Comparison of ENCODE assay signal across 24 cellular contexts in the genomic region with DNA sequence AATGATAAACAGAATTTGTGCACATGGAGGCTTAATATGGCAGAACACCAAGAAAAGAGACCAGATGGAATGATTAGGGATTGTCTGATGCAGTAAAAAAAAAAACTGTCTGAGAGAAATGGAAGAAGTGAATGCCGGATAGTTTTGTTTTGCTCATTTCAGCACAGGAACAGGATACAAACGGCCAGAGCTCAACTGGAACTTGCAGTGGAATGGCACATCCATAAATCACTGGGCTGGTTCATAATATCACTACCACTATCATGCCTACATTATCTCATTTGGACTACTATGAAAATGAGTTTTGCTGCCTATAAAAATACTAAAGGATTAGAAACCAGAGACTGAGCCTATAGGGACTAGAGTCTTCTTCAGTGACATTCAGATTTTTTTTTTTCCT. TPM values are rescaled to one million over a fixed set of nuclear protein-coding genes. Genes with fewer than 3 reads are reported as not detected.
DNase-seq lines count a peak whose midpoint lies in the region; ATAC-seq and TF ChIP-seq lines count a peak whose summit lies in the region.
"Had no signal": no experiment of that assay in that cellular context is flagged by ENCODE, and none has a peak within 500 bp of the region (broad histone marks: within the 10 kb centered on the region; RNA-seq: fewer than 3 reads in every experiment).

No MANE protein-coding gene starts in this region.

- TF ChIP-seq CTCF in Loucy (conservative IDR thresholded peaks at IDR 0.05; ENCODE audit: low read length), result no peak
- no peak for TF ChIP-seq CTCF in nephron (IDR thresholded peaks at IDR 0.05; ENCODE audit: unreplicated experiment in 3 of 3)
- TF ChIP-seq CTCF in hepatocyte (IDR thresholded peaks at IDR 0.05; ENCODE audit: poor library complexity), result no peak

- H3K4me3 ChIP-seq in Loucy (ENCODE audit: low read length, poor library complexity, severe bottlenecking) (no peak overlapping the region), hepatocyte (no peak overlapping the region)
- H3K4me3 ChIP-seq: BLaER1, PC-9, SJCRH30 had no signal

- no peak for DNase-seq in activated naive CD8-positive, alpha-beta T cell treated with anti-CD3 and anti-CD28 coated beads, Interleukin-2, amount 10 ng/mL, durations not matched to agents 7 days and 5 days
- DNase-seq in activated naive CD8-positive, alpha-beta T cell treated with anti-CD3 and anti-CD28 coated beads for 36 hours, result no peak
- DNase-seq in dermis microvascular lymphatic vessel endothelial cell (ENCODE audit: low read depth in 2 of 2) (peak; percentile 29 to 55), left lobe of liver (ENCODE audit: low spot score) (no peak), hepatocyte (ENCODE audit: low spot score) (no peak)
- DNase-seq: CD4-positive, CD25-positive, alpha-beta regulatory T cell; GOT3; HCEC 1CT; Karpas-422; NCI-H1092 treated with DMSO at 0.1 percent for 48 hours; NCI-H1436; NCI-H187; NCI-H446 treated with DMSO at 0.1 percent for 48 hours; NCI-H526; NCI-H82; NK-92 treated with Interleukin-12 subunit alpha and Interleukin-12 subunit beta, amount 100 ng/mL, for 24 hours; PC-9; SJCRH30 had no signal

- H3K27ac Mint-ChIP-seq in activated naive CD8-positive, alpha-beta T cell treated with anti-CD3 and anti-CD28 coated beads, Interleukin-2, amount 10 ng/mL, durations not matched to agents 7 days and 5 days, result peak overlapping the region; percentile 1
- H3K27ac Mint-ChIP-seq in activated naive CD8-positive, alpha-beta T cell treated with anti-CD3 and anti-CD28 coated beads for 36 hours, result no peak overlapping the region
- H3K27ac Mint-ChIP-seq in nephron, result peak overlapping the region; percentile 59 to 86 (median 70)

- H3K27me3 ChIP-seq in Loucy (ENCODE audit: insufficient read depth, low read length, poor library complexity, severe bottlenecking), result no peaks in the 10 kb centered on the region
- no peaks in the 10 kb centered on the region for H3K27me3 ChIP-seq in hepatocyte
- H3K27me3 ChIP-seq: BLaER1, SJCRH30 had no signal

- H3K36me3 ChIP-seq in Loucy (ENCODE audit: insufficient read depth, low read length) (peaks cover 15% of the 10 kb centered on the region; the same call in 1 of the 2 replicates), hepatocyte (replicated peaks; ENCODE audit: insufficient read depth, low read depth) (no peaks in the 10 kb centered on the region)

- no peak overlapping the region for H3K4me3 Mint-ChIP-seq in activated naive CD8-positive, alpha-beta T cell treated with anti-CD3 and anti-CD28 coated beads, Interleukin-2, amount 10 ng/mL, durations not matched to agents 7 days and 5 days
- no peak overlapping the region for H3K4me3 Mint-ChIP-seq in activated naive CD8-positive, alpha-beta T cell treated with anti-CD3 and anti-CD28 coated beads for 36 hours
- no peak overlapping the region for H3K4me3 Mint-ChIP-seq in nephron
- H3K4me3 Mint-ChIP-seq: CD4-positive, CD25-positive, alpha-beta regulatory T cell had no signal

- no peak for ATAC-seq in activated naive CD8-positive, alpha-beta T cell treated with anti-CD3 and anti-CD28 coated beads, Interleukin-2, amount 10 ng/mL, durations not matched to agents 7 days and 5 days (ENCODE audit: low read depth)
- no peak for ATAC-seq in GM18873 (IDR thresholded peaks at IDR 0.05; ENCODE audit: low FRiP score, unreplicated experiment)
- ATAC-seq in left lobe of liver, result no peak
- ATAC-seq: Right ventricle myocardium inferior, SK-N-SH treated with all-trans-retinoic acid at 6 μM for 48 hours had no signal

- H3K9ac ChIP-seq in Loucy (ENCODE audit: low read depth, low read length, poor library complexity, severe bottlenecking), result no peak overlapping the region
- H3K9ac ChIP-seq: BLaER1 had no signal

- H3K79me2 ChIP-seq in Loucy (ENCODE audit: insufficient read depth, low read length) (peaks cover 69% of the 10 kb centered on the region), hepatocyte (peaks cover 84% of the 10 kb centered on the region)

- POLR2A ChIA-PET in activated naive CD8-positive, alpha-beta T cell treated with anti-CD3 and anti-CD28 coated beads, Interleukin-2, amount 10 ng/mL, durations not matched to agents 7 days and 5 days (lab: Charles Lee), result no interaction called here

- 68% methylated on average over 2 of the region's 2 CpGs for WGBS in hepatocyte (ENCODE audit: low lambda C conversion rate, missing lambda C conversion rate)

- peaks cover 38% of the 10 kb centered on the region for H3K4me1 ChIP-seq in Loucy (ENCODE audit: insufficient read depth, low read length, poor library complexity, severe bottlenecking)
- H3K4me1 ChIP-seq in hepatocyte (ENCODE audit: insufficient read depth), result peaks cover 28% of the 10 kb centered on the region
- H3K4me1 ChIP-seq: SJCRH30 had no signal

- no peak overlapping the region for H2AFZ ChIP-seq in Loucy (ENCODE audit: low read length)
- H2AFZ ChIP-seq in hepatocyte, result no peak overlapping the region
- H2AFZ ChIP-seq: PC-9 had no signal

- H3K4me2 ChIP-seq in Loucy (ENCODE audit: low read depth, low read length, poor library complexity, severe bottlenecking), result peak overlapping the region; percentile 20
- H3K4me2 ChIP-seq in hepatocyte, result no peak overlapping the region
- H3K4me2 ChIP-seq: BLaER1, PC-9 had no signal

- H3K36me3 Mint-ChIP-seq in activated naive CD8-positive, alpha-beta T cell treated with anti-CD3 and anti-CD28 coated beads, Interleukin-2, amount 10 ng/mL, durations not matched to agents 7 days and 5 days, result peaks cover 29% of the 10 kb centered on the region
- H3K36me3 Mint-ChIP-seq in activated naive CD8-positive, alpha-beta T cell treated with anti-CD3 and anti-CD28 coated beads for 36 hours, result peaks cover 26% of the 10 kb centered on the region
- peaks cover 44% of the 10 kb centered on the region for H3K36me3 Mint-ChIP-seq in nephron (ENCODE audit: low read depth)

- H3K9me3 Mint-ChIP-seq in activated naive CD8-positive, alpha-beta T cell treated with anti-CD3 and anti-CD28 coated beads, Interleukin-2, amount 10 ng/mL, durations not matched to agents 7 days and 5 days, result no peaks in the 10 kb centered on the region
- H3K9me3 Mint-ChIP-seq in activated naive CD8-positive, alpha-beta T cell treated with anti-CD3 and anti-CD28 coated beads for 36 hours, result no peaks in the 10 kb centered on the region
- no peaks in the 10 kb centered on the region for H3K9me3 Mint-ChIP-seq in nephron
- H3K9me3 Mint-ChIP-seq: CD4-positive, CD25-positive, alpha-beta regulatory T cell had no signal

- no peaks in the 10 kb centered on the region for H3K27me3 Mint-ChIP-seq in activated naive CD8-positive, alpha-beta T cell treated with anti-CD3 and anti-CD28 coated beads, Interleukin-2, amount 10 ng/mL, durations not matched to agents 7 days and 5 days
- no peaks in the 10 kb centered on the region for H3K27me3 Mint-ChIP-seq in activated naive CD8-positive, alpha-beta T cell treated with anti-CD3 and anti-CD28 coated beads for 36 hours
- H3K27me3 Mint-ChIP-seq in nephron (ENCODE audit: low read depth), result no peaks in the 10 kb centered on the region
- H3K27me3 Mint-ChIP-seq: CD4-positive, CD25-positive, alpha-beta regulatory T cell had no signal

- H4K20me1 ChIP-seq in Loucy (ENCODE audit: insufficient read depth, low read length, poor library complexity, severe bottlenecking) (peaks cover 35% of the 10 kb centered on the region), hepatocyte (ENCODE audit: insufficient read depth, poor library complexity, severe bottlenecking) (peaks cover 8% of the 10 kb centered on the region)

- H3F3A ChIP-seq in Loucy (ENCODE audit: low read depth), result no peaks in the 10 kb centered on the region

- H3K4me1 Mint-ChIP-seq in activated naive CD8-positive, alpha-beta T cell treated with anti-CD3 and anti-CD28 coated beads, Interleukin-2, amount 10 ng/mL, durations not matched to agents 7 days and 5 days, result peaks cover 14% of the 10 kb centered on the region
- peaks cover 28% of the 10 kb centered on the region for H3K4me1 Mint-ChIP-seq in activated naive CD8-positive, alpha-beta T cell treated with anti-CD3 and anti-CD28 coated beads for 36 hours
- H3K4me1 Mint-ChIP-seq in nephron, result peaks cover 23% of the 10 kb centered on the region

- H3K9me2 ChIP-seq in Loucy (replicated peaks; ENCODE audit: low read depth, low read length), result no peaks in the 10 kb centered on the region
- H3K9me2 ChIP-seq in hepatocyte (replicated peaks; ENCODE audit: insufficient read depth), result no peaks in the 10 kb centered on the region

- no peak overlapping the region for H3K27ac ChIP-seq in hepatocyte
- H3K27ac ChIP-seq: BLaER1, PC-9, SJCRH30 had no signal

- no peaks in the 10 kb centered on the region for H3K9me3 ChIP-seq in Loucy (ENCODE audit: insufficient read depth, low read depth, low read length)
- no peaks in the 10 kb centered on the region for H3K9me3 ChIP-seq in hepatocyte (ENCODE audit: low read depth)
- H3K9me3 ChIP-seq: BLaER1, SJCRH30 had no signal

RNA-seq across cellular contexts. Expression of a gene that starts 9.7 kb away (rescaled TPM):
- total RNA-seq in activated naive CD8-positive, alpha-beta T cell treated with anti-CD3 and anti-CD28 coated beads, Interleukin-2, amount 10 ng/mL, durations not matched to agents 7 days and 5 days, result 10 to 100 TPM; 68.4 to 69.6 TPM
- 10 to 100 TPM; 27.1 to 27.7 TPM for total RNA-seq in activated naive CD8-positive, alpha-beta T cell treated with anti-CD3 and anti-CD28 coated beads for 36 hours
- total RNA-seq in dermis microvascular lymphatic vessel endothelial cell (35.3 and 52.2 TPM in 2 replicates), left lobe of liver (23.1 TPM), hepatocyte (69.7 and 75.1 TPM in 2 replicates)
- polyA plus RNA-seq in hepatocyte, result 10.8 and 13.4 TPM in 2 replicates

Comparison
In these comparisons a context has a peak if more than half of its experiments do, and no peak if none do; other contexts are left out.
1. DNase-seq: peak in dermis microvascular lymphatic vessel endothelial cell (2 of 2); none in activated naive CD8-positive, alpha-beta T cell treated with anti-CD3 and anti-CD28 coated beads, Interleukin-2, amount 10 ng/mL, durations not matched to agents 7 days and 5 days (single experiment), activated naive CD8-positive, alpha-beta T cell treated with anti-CD3 and anti-CD28 coated beads for 36 hours (single experiment), left lobe of liver (single experiment) and hepatocyte (single experiment).